19 cellular contexts compared by ENCODE assay signal in the genomic region with DNA sequence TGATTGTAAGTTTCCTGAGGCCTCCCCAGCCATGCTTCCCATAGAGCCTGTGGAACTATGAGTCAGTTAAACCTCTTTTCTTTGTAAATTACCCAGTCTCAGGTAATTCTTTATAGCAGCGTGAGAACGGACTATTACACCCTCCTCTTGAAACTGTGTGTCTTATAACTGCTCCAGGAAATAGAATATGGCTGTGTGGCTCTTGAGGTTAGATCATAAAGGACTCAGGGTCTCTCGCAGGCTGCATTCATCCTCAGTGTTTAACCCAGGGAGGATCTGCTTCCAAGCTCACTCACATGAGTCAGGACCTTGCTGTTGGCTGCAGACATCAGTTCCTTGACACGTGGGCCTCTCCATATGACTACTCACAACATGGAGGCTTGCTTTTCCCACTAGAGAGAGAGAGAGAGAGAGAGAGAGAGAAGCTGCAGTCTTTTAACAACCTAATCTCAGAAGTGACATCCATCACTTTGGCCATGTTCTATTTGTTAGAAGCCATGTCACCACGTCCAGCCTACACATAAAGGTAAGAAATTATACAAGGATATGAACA.
A peak's percentile ranks its signal among the peaks of the same experiment; 100 is the strongest.
DNase-seq lines count a peak whose midpoint lies in the region; ATAC-seq and TF ChIP-seq lines count a peak whose summit lies in the region.
"Had no signal": no experiment of that assay in that cellular context is flagged by ENCODE, and none has a peak within 500 bp of the region (broad histone marks: within the 10 kb centered on the region; RNA-seq: fewer than 3 reads in every experiment).

No MANE protein-coding gene starts in this region.

- H3K36me3 ChIP-seq in BE2C = no peaks in the 10 kb centered on the region
- H3K36me3 ChIP-seq: BLaER1, SJCRH30 had no signal

- no peak for TF ChIP-seq CTCF in BE2C (IDR thresholded peaks at IDR 0.05; ENCODE audit: low read depth, low read length)

- no peaks in the 10 kb centered on the region for H3K4me1 ChIP-seq in BE2C
- H3K4me1 ChIP-seq: BLaER1 had no signal

- CTCF ChIA-PET in activated naive CD4-positive, alpha-beta T cell treated with anti-CD3 and anti-CD28 coated beads for 36 hours (lab: Charles Lee) = no interaction called here
- CTCF ChIA-PET in activated naive CD4-positive, alpha-beta T cell treated with anti-CD3 and anti-CD28 coated beads, Interleukin-2, amount 10 ng/mL, durations not matched to agents 7 days and 5 days (lab: Charles Lee) = interaction anchor here (0.7 kb wide), 1 partner anchor 136 kb away, joined by 3 read pairs; no protein-coding TSS in a partner anchor

- intact Hi-C loops in activated naive CD4-positive, alpha-beta T cell treated with anti-CD3 and anti-CD28 coated beads for 36 hours (cut with micrococcal nuclease) = no loop called here

- H3K27me3 ChIP-seq in BE2C = no peaks in the 10 kb centered on the region
- H3K27me3 ChIP-seq: BLaER1, SJCRH30 had no signal

- in situ Hi-C loops in KBM-7 (cut with MboI; ENCODE audit: low pct_unique_long_range_greater_than_20kb, low sequenced_read_pairs) = no loop called here

- DNase-seq in activated naive CD4-positive, alpha-beta T cell treated with anti-CD3 and anti-CD28 coated beads for 36 hours = peak; percentile 17
- no peak for DNase-seq in activated naive CD4-positive, alpha-beta T cell treated with anti-CD3 and anti-CD28 coated beads, Interleukin-2, amount 10 ng/mL, durations not matched to agents 7 days and 5 days
- DNase-seq in KBM-7 (peak; percentile 21), amniotic epithelial cell (ENCODE audit: low read depth) (peak; percentile 56), BE2C (no peak), immature natural killer cell (no peak)
- no peak for DNase-seq in stimulated activated effector memory CD8-positive, alpha-beta T cell treated with anti-CD3 and anti-CD28 coated beads, Interleukin-12 subunit alpha, Interleukin-12 subunit beta, amount 100 ng/mL, for 72 hours (ENCODE audit: low spot score in 2 of 2)
- no peak for DNase-seq in stimulated activated naive CD4-positive, alpha-beta T cell treated with Interleukin-2 at 50 U/mL for 16 hours (lab: John Stamatoyannopoulos, UW)
- DNase-seq: 8988T; CD8-positive, alpha-beta memory T cell; DMS79; GDM1; NCI-H1436 treated with DMSO at 0.1 percent for 48 hours; NCI-H2029 treated with DMSO at 0.1 percent for 48 hours; NCI-H2171 treated with DMSO at 0.1 percent for 48 hours; NCI-H748 treated with DMSO at 0.1 percent for 48 hours; SJCRH30 had no signal

- H3K36me3 Mint-ChIP-seq in activated naive CD4-positive, alpha-beta T cell treated with anti-CD3 and anti-CD28 coated beads for 36 hours (ENCODE audit: low read depth) = no peaks in the 10 kb centered on the region
- no peaks in the 10 kb centered on the region for H3K36me3 Mint-ChIP-seq in activated naive CD4-positive, alpha-beta T cell treated with anti-CD3 and anti-CD28 coated beads, Interleukin-2, amount 10 ng/mL, durations not matched to agents 7 days and 5 days
- H3K36me3 Mint-ChIP-seq in stimulated activated effector memory CD8-positive, alpha-beta T cell treated with anti-CD3 and anti-CD28 coated beads, Interleukin-12 subunit alpha, Interleukin-12 subunit beta, amount 100 ng/mL, for 72 hours = no peaks in the 10 kb centered on the region
- H3K36me3 Mint-ChIP-seq in immature natural killer cell = peaks cover 0 to 4% (median 0%) of the 10 kb centered on the region in 3 donors
- H3K36me3 Mint-ChIP-seq: CD8-positive, alpha-beta memory T cell had no signal

- no peaks in the 10 kb centered on the region for H3K27me3 Mint-ChIP-seq in activated naive CD4-positive, alpha-beta T cell treated with anti-CD3 and anti-CD28 coated beads for 36 hours (ENCODE audit: low read depth)
- no peaks in the 10 kb centered on the region for H3K27me3 Mint-ChIP-seq in activated naive CD4-positive, alpha-beta T cell treated with anti-CD3 and anti-CD28 coated beads, Interleukin-2, amount 10 ng/mL, durations not matched to agents 7 days and 5 days
- peaks cover 3 to 4% (median 4%) of the 10 kb centered on the region in 3 donors for H3K27me3 Mint-ChIP-seq in immature natural killer cell (ENCODE audit: low read depth in 3 of 3)

- ATAC-seq in stimulated activated effector memory CD8-positive, alpha-beta T cell treated with anti-CD3 and anti-CD28 coated beads, Interleukin-12 subunit alpha, Interleukin-12 subunit beta, amount 100 ng/mL, for 72 hours = no peak
- ATAC-seq: GM12878 had no signal

- no peak overlapping the region for H3K27ac Mint-ChIP-seq in activated naive CD4-positive, alpha-beta T cell treated with anti-CD3 and anti-CD28 coated beads for 36 hours
- no peak overlapping the region for H3K27ac Mint-ChIP-seq in activated naive CD4-positive, alpha-beta T cell treated with anti-CD3 and anti-CD28 coated beads, Interleukin-2, amount 10 ng/mL, durations not matched to agents 7 days and 5 days
- H3K27ac Mint-ChIP-seq in stimulated activated effector memory CD8-positive, alpha-beta T cell treated with anti-CD3 and anti-CD28 coated beads, Interleukin-12 subunit alpha, Interleukin-12 subunit beta, amount 100 ng/mL, for 72 hours = peak overlapping the region; percentile 67
- H3K27ac Mint-ChIP-seq in immature natural killer cell = no peak overlapping the region

- no peak overlapping the region for H3K4me3 ChIP-seq in BE2C (ENCODE audit: low read depth, low read length)
- H3K4me3 ChIP-seq: BLaER1, GM12878, SJCRH30 had no signal

- H3K4me1 Mint-ChIP-seq in activated naive CD4-positive, alpha-beta T cell treated with anti-CD3 and anti-CD28 coated beads for 36 hours (ENCODE audit: low read depth) = peaks cover 6% of the 10 kb centered on the region
- H3K4me1 Mint-ChIP-seq in activated naive CD4-positive, alpha-beta T cell treated with anti-CD3 and anti-CD28 coated beads, Interleukin-2, amount 10 ng/mL, durations not matched to agents 7 days and 5 days = peaks cover 7% of the 10 kb centered on the region
- peaks cover 6% of the 10 kb centered on the region for H3K4me1 Mint-ChIP-seq in stimulated activated effector memory CD8-positive, alpha-beta T cell treated with anti-CD3 and anti-CD28 coated beads, Interleukin-12 subunit alpha, Interleukin-12 subunit beta, amount 100 ng/mL, for 72 hours
- peaks cover 8 to 11% of the 10 kb centered on the region in 2 donors for H3K4me1 Mint-ChIP-seq in immature natural killer cell

- no peak overlapping the region for H3K4me3 Mint-ChIP-seq in activated naive CD4-positive, alpha-beta T cell treated with anti-CD3 and anti-CD28 coated beads for 36 hours
- no peak overlapping the region for H3K4me3 Mint-ChIP-seq in activated naive CD4-positive, alpha-beta T cell treated with anti-CD3 and anti-CD28 coated beads, Interleukin-2, amount 10 ng/mL, durations not matched to agents 7 days and 5 days
- no peak overlapping the region for H3K4me3 Mint-ChIP-seq in stimulated activated effector memory CD8-positive, alpha-beta T cell treated with anti-CD3 and anti-CD28 coated beads, Interleukin-12 subunit alpha, Interleukin-12 subunit beta, amount 100 ng/mL, for 72 hours
- no peak overlapping the region for H3K4me3 Mint-ChIP-seq in immature natural killer cell
- H3K4me3 Mint-ChIP-seq: CD8-positive, alpha-beta memory T cell had no signal

- H3K9me3 Mint-ChIP-seq in activated naive CD4-positive, alpha-beta T cell treated with anti-CD3 and anti-CD28 coated beads for 36 hours = no peaks in the 10 kb centered on the region
- H3K9me3 Mint-ChIP-seq in activated naive CD4-positive, alpha-beta T cell treated with anti-CD3 and anti-CD28 coated beads, Interleukin-2, amount 10 ng/mL, durations not matched to agents 7 days and 5 days = peaks cover 9% of the 10 kb centered on the region
- no peaks in the 10 kb centered on the region for H3K9me3 Mint-ChIP-seq in stimulated activated effector memory CD8-positive, alpha-beta T cell treated with anti-CD3 and anti-CD28 coated beads, Interleukin-12 subunit alpha, Interleukin-12 subunit beta, amount 100 ng/mL, for 72 hours
- peaks cover 0 to 2% (median 0%) of the 10 kb centered on the region in 6 donors for H3K9me3 Mint-ChIP-seq in immature natural killer cell

- no peaks in the 10 kb centered on the region for H3K9me3 ChIP-seq in BE2C

Comparison
In these comparisons a context has a peak if more than half of its experiments do, and no peak if none do; other contexts are left out.
1. DNase-seq: peak in activated naive CD4-positive, alpha-beta T cell treated with anti-CD3 and anti-CD28 coated beads for 36 hours (single experiment), KBM-7 (single experiment) and amniotic epithelial cell (single experiment); none in activated naive CD4-positive, alpha-beta T cell treated with anti-CD3 and anti-CD28 coated beads, Interleukin-2, amount 10 ng/mL, durations not matched to agents 7 days and 5 days (single experiment), stimulated activated effector memory CD8-positive, alpha-beta T cell treated with anti-CD3 and anti-CD28 coated beads, Interleukin-12 subunit alpha, Interleukin-12 subunit beta, amount 100 ng/mL, for 72 hours (0 of 2), BE2C (single experiment), immature natural killer cell (0 of 3) and stimulated activated naive CD4-positive, alpha-beta T cell treated with Interleukin-2 at 50 U/mL for 16 hours (single experiment).